ENCODE assay signal across 16 cellular contexts in the genomic region with DNA sequence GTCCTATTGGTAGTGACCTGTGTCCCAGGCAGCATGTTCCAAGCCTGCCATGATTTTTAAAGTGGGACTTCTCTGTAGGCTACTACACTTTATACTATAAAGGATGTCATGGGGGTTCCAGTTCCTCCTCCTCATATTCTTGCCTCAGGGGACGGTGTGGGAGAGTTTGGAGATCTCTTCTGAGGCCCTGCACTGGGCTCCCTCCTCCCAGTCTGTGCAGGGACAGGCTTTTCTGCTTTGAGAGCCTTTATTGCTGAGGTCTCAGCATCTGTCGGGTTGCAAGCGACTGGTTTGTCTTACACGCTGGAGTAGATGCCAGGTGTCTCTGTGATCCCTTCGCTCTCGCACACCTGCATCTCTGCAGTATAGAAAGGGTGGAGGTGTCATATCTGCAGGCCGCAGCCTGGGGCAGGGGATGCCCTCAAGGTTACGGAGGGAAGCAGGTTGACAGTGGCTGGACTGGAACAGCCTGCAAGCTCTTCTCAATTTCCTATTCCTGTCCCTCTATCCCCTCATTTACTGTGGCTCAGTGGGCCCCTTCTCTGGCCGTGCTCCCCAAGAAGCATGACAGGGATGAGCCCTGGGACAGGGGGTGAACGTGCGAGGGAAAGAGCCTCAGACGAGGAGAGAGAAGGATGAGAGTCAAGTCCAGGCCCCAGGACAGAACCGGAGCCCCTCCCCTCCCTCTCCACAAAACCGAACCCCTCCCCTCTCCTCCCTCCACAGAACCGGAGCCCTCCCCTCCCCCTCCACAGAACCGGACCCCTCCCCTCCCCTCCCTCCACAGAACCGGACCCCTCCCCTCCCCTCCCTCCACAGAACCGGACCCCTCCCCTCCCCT. TPM values are rescaled to one million over a fixed set of nuclear protein-coding genes. Genes with fewer than 3 reads are reported as not detected.
DNase-seq lines count a peak whose midpoint lies in the region; ATAC-seq and TF ChIP-seq lines count a peak whose summit lies in the region.
"Had no signal": no experiment of that assay in that cellular context is flagged by ENCODE, and none has a peak within 500 bp of the region (broad histone marks: within the 10 kb centered on the region; RNA-seq: fewer than 3 reads in every experiment).

No MANE protein-coding gene starts in this region.

- intact Hi-C loops in left ventricle myocardium superior (cut with micrococcal nuclease) (no loop called here), left ventricle myocardium inferior (cut with micrococcal nuclease) (no loop called here)

- peaks cover 7% of the 10 kb centered on the region for H3K27me3 Mint-ChIP-seq in activated T-helper 17 cell treated with anti-CD3 and anti-CD28 coated beads, Interleukin-2, amount 50 U/mL, for 72 hours
- H3K27me3 Mint-ChIP-seq in stimulated activated naive B cell treated with anti-CD40 and anti-IgM and Interleukin-4, amounts not matched to agents 10 μg/mL and 1 μg/mL and 100 μg/mL, for 72 hours: peaks cover 5 to 9% of the 10 kb centered on the region in 2 donors

- POLR2A ChIA-PET in RWPE1 (lab: Yijun Ruan, JAX; ENCODE audit: low non-redundant PET): no interaction called here

- H3K27me3 ChIP-seq in left ventricle myocardium inferior (ENCODE audit: low read depth): peaks cover 3% of the 10 kb centered on the region
- H3K27me3 ChIP-seq in Peyer's patch: no peaks in the 10 kb centered on the region

- TF ChIP-seq POLR2A in Peyer's patch (IDR thresholded peaks at IDR 0.05): no peak

- H3K36me3 ChIP-seq in left ventricle myocardium inferior: no peaks in the 10 kb centered on the region
- H3K36me3 ChIP-seq in Peyer's patch: no peaks in the 10 kb centered on the region

- peaks cover 13% of the 10 kb centered on the region for H3K4me1 ChIP-seq in left ventricle myocardium inferior
- no peaks in the 10 kb centered on the region for H3K4me1 ChIP-seq in Peyer's patch

- peak; percentile 2 for DNase-seq in left ventricle myocardium superior
- DNase-seq in left ventricle myocardium inferior: no peak
- DNase-seq in NCI-H345 (lab: John Stamatoyannopoulos, UW): peak; percentile 46
- no peak for DNase-seq in stimulated activated naive B cell treated with anti-CD40 and anti-IgM and Interleukin-4, amounts not matched to agents 10 μg/mL and 1 μg/mL and 100 μg/mL, for 72 hours
- no peak for DNase-seq in Peyer's patch
- no peak for DNase-seq in NCI-H1694 (lab: John Stamatoyannopoulos, UW)
- no peak for DNase-seq in RWPE1 (ENCODE audit: low spot score)
- DNase-seq: activated CD4-positive, alpha-beta T cell treated with anti-CD3 and anti-CD28 coated beads for 1 hour; activated T-cell treated with anti-CD3 and anti-CD28 coated beads for 4 hours; effector memory CD8-positive, alpha-beta T cell; mammary epithelial cell; stimulated activated CD4-positive, alpha-beta T cell treated with anti-CD3 and anti-CD28 coated beads, Interleukin-2, amount 100 ng/mL, for 48 hours had no signal

- no peak overlapping the region for H3K27ac Mint-ChIP-seq in activated T-helper 17 cell treated with anti-CD3 and anti-CD28 coated beads, Interleukin-2, amount 50 U/mL, for 72 hours
- H3K27ac Mint-ChIP-seq in stimulated activated naive B cell treated with anti-CD40 and anti-IgM and Interleukin-4, amounts not matched to agents 10 μg/mL and 1 μg/mL and 100 μg/mL, for 72 hours: no peak overlapping the region
- H3K27ac Mint-ChIP-seq: activated naive CD8-positive, alpha-beta T cell; effector memory CD8-positive, alpha-beta T cell had no signal

- H3K4me1 Mint-ChIP-seq in activated T-helper 17 cell treated with anti-CD3 and anti-CD28 coated beads, Interleukin-2, amount 50 U/mL, for 72 hours: no peaks in the 10 kb centered on the region
- no peaks in the 10 kb centered on the region for H3K4me1 Mint-ChIP-seq in stimulated activated naive B cell treated with anti-CD40 and anti-IgM and Interleukin-4, amounts not matched to agents 10 μg/mL and 1 μg/mL and 100 μg/mL, for 72 hours

- H3K9me3 ChIP-seq in left ventricle myocardium inferior (replicated peaks) (no peaks in the 10 kb centered on the region), Peyer's patch (no peaks in the 10 kb centered on the region)

- no peak for TF ChIP-seq CTCF in left ventricle myocardium inferior (IDR thresholded peaks at IDR 0.05; ENCODE audit: borderline replicate concordance)
- no peak for TF ChIP-seq CTCF in Peyer's patch (IDR thresholded peaks at IDR 0.05)
- no peak for TF ChIP-seq CTCF in RWPE1 (conservative IDR thresholded peaks at IDR 0.05; ENCODE audit: low read depth)

- H3K27ac ChIP-seq in left ventricle myocardium inferior (replicated peaks): no peak overlapping the region
- no peak overlapping the region for H3K27ac ChIP-seq in Peyer's patch
- no peak overlapping the region for H3K27ac ChIP-seq in RWPE1

- no peaks in the 10 kb centered on the region for H3K36me3 Mint-ChIP-seq in activated T-helper 17 cell treated with anti-CD3 and anti-CD28 coated beads, Interleukin-2, amount 50 U/mL, for 72 hours (ENCODE audit: low read depth)
- no peaks in the 10 kb centered on the region for H3K36me3 Mint-ChIP-seq in stimulated activated naive B cell treated with anti-CD40 and anti-IgM and Interleukin-4, amounts not matched to agents 10 μg/mL and 1 μg/mL and 100 μg/mL, for 72 hours
- H3K36me3 Mint-ChIP-seq: activated naive CD8-positive, alpha-beta T cell had no signal

- ATAC-seq in left ventricle myocardium superior: no peak
- ATAC-seq in activated T-helper 17 cell treated with anti-CD3 and anti-CD28 coated beads, Interleukin-2, amount 50 U/mL, for 72 hours (replicated peaks): peak; percentile 34
- peak; percentile 23 to 36 for ATAC-seq in stimulated activated naive B cell treated with anti-CD40 and anti-IgM and Interleukin-4, amounts not matched to agents 10 μg/mL and 1 μg/mL and 100 μg/mL, for 72 hours (replicated peaks)
- ATAC-seq: effector memory CD8-positive, alpha-beta T cell; sciatic nerve had no signal

- no peak overlapping the region for H3K4me3 ChIP-seq in left ventricle myocardium inferior
- H3K4me3 ChIP-seq in Peyer's patch: no peak overlapping the region

- no peak overlapping the region for H3K4me3 Mint-ChIP-seq in activated T-helper 17 cell treated with anti-CD3 and anti-CD28 coated beads, Interleukin-2, amount 50 U/mL, for 72 hours
- no peak overlapping the region for H3K4me3 Mint-ChIP-seq in stimulated activated naive B cell treated with anti-CD40 and anti-IgM and Interleukin-4, amounts not matched to agents 10 μg/mL and 1 μg/mL and 100 μg/mL, for 72 hours
- H3K4me3 Mint-ChIP-seq: activated naive CD8-positive, alpha-beta T cell; effector memory CD8-positive, alpha-beta T cell had no signal

- CTCF ChIA-PET in RWPE1 (lab: Yijun Ruan, JAX): interaction anchor here (1.4 kb wide), 1 partner anchor 10 kb away, joined by 3 read pairs; no protein-coding TSS in a partner anchor

- H3K9me3 Mint-ChIP-seq in activated T-helper 17 cell treated with anti-CD3 and anti-CD28 coated beads, Interleukin-2, amount 50 U/mL, for 72 hours: no peaks in the 10 kb centered on the region
- no peaks in the 10 kb centered on the region for H3K9me3 Mint-ChIP-seq in stimulated activated naive B cell treated with anti-CD40 and anti-IgM and Interleukin-4, amounts not matched to agents 10 μg/mL and 1 μg/mL and 100 μg/mL, for 72 hours
- H3K9me3 Mint-ChIP-seq: effector memory CD8-positive, alpha-beta T cell had no signal

RNA-seq across cellular contexts. Expression of gene SLC6A12, which starts 51.3 kb away (rescaled TPM):
- total RNA-seq in left ventricle myocardium superior (1.2 TPM), left ventricle myocardium inferior (1.2 TPM), Peyer's patch (1 to 10 TPM in 2 of 4 donors, not detected in 2; 1.7 to 7.9 TPM)
- total RNA-seq in activated T-helper 17 cell treated with anti-CD3 and anti-CD28 coated beads, Interleukin-2, amount 50 U/mL, for 72 hours: not detected
- total RNA-seq: bronchial epithelial cell had no signal

Comparison
In these comparisons a context has a peak if more than half of its experiments do, and no peak if none do; other contexts are left out.
1. DNase-seq: peak in left ventricle myocardium superior (single experiment) and NCI-H345 (single experiment); none in left ventricle myocardium inferior (single experiment), stimulated activated naive B cell treated with anti-CD40 and anti-IgM and Interleukin-4, amounts not matched to agents 10 μg/mL and 1 μg/mL and 100 μg/mL, for 72 hours (single experiment), Peyer's patch (0 of 3), NCI-H1694 (single experiment) and RWPE1 (single experiment).